In the genomic region with DNA sequence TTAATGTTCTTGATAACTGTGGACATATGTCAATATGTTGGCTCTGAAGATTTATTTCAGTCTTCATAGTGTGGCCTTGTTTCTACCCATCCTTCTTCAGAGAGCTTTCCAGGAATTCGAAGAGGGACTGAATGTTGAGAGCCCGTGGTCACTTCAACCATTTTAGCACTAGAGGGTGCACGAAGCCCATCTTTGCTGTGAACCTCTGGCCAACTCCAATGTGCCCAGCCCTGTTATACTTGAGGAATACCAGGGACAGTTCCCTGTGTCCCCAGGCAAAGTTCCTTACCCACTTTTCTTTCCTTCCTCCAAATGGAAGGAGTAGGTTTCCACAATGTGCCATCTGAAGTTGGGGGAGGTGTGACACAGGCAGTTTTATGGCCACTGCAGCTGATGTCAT, we compare ENCODE assay signal across 1 cellular context.
TF ChIP-seq lines count a peak whose summit lies in the region.

No MANE protein-coding gene starts in this region.

TF ChIP-seq in GM23338, 12 proteins besides CTCF, POLR2A, EP300 and RAD21:
- TF ChIP-seq, protein P1, sequence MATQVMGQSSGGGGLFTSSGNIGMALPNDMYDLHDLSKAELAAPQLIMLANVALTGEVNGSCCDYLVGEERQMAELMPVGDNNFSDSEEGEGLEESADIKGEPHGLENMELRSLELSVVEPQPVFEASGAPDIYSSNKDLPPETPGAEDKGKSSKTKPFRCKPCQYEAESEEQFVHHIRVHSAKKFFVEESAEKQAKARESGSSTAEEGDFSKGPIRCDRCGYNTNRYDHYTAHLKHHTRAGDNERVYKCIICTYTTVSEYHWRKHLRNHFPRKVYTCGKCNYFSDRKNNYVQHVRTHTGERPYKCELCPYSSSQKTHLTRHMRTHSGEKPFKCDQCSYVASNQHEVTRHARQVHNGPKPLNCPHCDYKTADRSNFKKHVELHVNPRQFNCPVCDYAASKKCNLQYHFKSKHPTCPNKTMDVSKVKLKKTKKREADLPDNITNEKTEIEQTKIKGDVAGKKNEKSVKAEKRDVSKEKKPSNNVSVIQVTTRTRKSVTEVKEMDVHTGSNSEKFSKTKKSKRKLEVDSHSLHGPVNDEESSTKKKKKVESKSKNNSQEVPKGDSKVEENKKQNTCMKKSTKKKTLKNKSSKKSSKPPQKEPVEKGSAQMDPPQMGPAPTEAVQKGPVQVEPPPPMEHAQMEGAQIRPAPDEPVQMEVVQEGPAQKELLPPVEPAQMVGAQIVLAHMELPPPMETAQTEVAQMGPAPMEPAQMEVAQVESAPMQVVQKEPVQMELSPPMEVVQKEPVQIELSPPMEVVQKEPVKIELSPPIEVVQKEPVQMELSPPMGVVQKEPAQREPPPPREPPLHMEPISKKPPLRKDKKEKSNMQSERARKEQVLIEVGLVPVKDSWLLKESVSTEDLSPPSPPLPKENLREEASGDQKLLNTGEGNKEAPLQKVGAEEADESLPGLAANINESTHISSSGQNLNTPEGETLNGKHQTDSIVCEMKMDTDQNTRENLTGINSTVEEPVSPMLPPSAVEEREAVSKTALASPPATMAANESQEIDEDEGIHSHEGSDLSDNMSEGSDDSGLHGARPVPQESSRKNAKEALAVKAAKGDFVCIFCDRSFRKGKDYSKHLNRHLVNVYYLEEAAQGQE (IDR thresholded peaks at IDR 0.05; ENCODE audit: unreplicated experiment), result no peak
- TF ChIP-seq ZNF331 (CRISPR knock-in tag; IDR thresholded peaks at IDR 0.05; ENCODE audit: low read depth) (no peak), EZH2 (IDR thresholded peaks at IDR 0.05; ENCODE audit: low read depth, unreplicated experiment) (no peak), JUNB (IDR thresholded peaks at IDR 0.05; ENCODE audit: unreplicated experiment) (no peak), ZNF114 (CRISPR knock-in tag; IDR thresholded peaks at IDR 0.05) (no peak), POLR2AphosphoS5 (IDR thresholded peaks at IDR 0.05; ENCODE audit: low read depth) (no peak), EZH2phosphoT487 (IDR thresholded peaks at IDR 0.05; ENCODE audit: unreplicated experiment) (no peak), CREB1 (CRISPR knock-in tag; IDR thresholded peaks at IDR 0.05; ENCODE audit: low read depth) (no peak), NANOG (IDR thresholded peaks at IDR 0.05; ENCODE audit: borderline replicate concordance) (no peak), STAT1 (IDR thresholded peaks at IDR 0.05; ENCODE audit: unreplicated experiment) (no peak)
- TF ChIP-seq, protein P2, sequence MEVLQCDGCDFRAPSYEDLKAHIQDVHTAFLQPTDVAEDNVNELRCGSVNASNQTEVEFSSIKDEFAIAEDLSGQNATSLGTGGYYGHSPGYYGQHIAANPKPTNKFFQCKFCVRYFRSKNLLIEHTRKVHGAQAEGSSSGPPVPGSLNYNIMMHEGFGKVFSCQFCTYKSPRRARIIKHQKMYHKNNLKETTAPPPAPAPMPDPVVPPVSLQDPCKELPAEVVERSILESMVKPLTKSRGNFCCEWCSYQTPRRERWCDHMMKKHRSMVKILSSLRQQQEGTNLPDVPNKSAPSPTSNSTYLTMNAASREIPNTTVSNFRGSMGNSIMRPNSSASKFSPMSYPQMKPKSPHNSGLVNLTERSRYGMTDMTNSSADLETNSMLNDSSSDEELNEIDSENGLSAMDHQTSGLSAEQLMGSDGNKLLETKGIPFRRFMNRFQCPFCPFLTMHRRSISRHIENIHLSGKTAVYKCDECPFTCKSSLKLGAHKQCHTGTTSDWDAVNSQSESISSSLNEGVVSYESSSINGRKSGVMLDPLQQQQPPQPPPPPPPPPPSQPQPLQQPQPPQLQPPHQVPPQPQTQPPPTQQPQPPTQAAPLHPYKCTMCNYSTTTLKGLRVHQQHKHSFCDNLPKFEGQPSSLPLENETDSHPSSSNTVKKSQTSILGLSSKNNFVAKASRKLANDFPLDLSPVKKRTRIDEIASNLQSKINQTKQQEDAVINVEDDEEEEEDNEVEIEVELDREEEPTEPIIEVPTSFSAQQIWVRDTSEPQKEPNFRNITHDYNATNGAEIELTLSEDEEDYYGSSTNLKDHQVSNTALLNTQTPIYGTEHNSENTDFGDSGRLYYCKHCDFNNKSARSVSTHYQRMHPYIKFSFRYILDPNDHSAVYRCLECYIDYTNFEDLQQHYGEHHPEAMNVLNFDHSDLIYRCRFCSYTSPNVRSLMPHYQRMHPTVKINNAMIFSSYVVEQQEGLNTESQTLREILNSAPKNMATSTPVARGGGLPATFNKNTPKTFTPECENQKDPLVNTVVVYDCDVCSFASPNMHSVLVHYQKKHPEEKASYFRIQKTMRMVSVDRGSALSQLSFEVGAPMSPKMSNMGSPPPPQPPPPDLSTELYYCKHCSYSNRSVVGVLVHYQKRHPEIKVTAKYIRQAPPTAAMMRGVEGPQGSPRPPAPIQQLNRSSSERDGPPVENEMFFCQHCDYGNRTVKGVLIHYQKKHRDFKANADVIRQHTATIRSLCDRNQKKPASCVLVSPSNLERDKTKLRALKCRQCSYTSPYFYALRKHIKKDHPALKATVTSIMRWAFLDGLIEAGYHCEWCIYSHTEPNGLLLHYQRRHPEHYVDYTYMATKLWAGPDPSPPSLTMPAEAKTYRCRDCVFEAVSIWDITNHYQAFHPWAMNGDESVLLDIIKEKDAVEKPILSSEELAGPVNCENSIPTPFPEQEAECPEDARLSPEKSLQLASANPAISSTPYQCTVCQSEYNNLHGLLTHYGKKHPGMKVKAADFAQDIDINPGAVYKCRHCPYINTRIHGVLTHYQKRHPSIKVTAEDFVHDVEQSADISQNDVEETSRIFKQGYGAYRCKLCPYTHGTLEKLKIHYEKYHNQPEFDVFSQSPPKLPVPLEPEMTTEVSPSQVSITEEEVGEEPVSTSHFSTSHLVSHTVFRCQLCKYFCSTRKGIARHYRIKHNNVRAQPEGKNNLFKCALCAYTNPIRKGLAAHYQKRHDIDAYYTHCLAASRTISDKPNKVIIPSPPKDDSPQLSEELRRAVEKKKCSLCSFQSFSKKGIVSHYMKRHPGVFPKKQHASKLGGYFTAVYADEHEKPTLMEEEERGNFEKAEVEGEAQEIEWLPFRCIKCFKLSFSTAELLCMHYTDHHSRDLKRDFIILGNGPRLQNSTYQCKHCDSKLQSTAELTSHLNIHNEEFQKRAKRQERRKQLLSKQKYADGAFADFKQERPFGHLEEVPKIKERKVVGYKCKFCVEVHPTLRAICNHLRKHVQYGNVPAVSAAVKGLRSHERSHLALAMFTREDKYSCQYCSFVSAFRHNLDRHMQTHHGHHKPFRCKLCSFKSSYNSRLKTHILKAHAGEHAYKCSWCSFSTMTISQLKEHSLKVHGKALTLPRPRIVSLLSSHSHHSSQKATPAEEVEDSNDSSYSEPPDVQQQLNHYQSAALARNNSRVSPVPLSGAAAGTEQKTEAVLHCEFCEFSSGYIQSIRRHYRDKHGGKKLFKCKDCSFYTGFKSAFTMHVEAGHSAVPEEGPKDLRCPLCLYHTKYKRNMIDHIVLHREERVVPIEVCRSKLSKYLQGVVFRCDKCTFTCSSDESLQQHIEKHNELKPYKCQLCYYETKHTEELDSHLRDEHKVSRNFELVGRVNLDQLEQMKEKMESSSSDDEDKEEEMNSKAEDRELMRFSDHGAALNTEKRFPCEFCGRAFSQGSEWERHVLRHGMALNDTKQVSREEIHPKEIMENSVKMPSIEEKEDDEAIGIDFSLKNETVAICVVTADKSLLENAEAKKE (CRISPR knock-in tag; IDR thresholded peaks at IDR 0.05), result no peak
- TF ChIP-seq, protein P3, sequence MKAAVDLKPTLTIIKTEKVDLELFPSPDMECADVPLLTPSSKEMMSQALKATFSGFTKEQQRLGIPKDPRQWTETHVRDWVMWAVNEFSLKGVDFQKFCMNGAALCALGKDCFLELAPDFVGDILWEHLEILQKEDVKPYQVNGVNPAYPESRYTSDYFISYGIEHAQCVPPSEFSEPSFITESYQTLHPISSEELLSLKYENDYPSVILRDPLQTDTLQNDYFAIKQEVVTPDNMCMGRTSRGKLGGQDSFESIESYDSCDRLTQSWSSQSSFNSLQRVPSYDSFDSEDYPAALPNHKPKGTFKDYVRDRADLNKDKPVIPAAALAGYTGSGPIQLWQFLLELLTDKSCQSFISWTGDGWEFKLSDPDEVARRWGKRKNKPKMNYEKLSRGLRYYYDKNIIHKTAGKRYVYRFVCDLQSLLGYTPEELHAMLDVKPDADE (IDR thresholded peaks at IDR 0.05), result no peak
